1 cellular context compared by ENCODE assay signal in the genomic region with DNA sequence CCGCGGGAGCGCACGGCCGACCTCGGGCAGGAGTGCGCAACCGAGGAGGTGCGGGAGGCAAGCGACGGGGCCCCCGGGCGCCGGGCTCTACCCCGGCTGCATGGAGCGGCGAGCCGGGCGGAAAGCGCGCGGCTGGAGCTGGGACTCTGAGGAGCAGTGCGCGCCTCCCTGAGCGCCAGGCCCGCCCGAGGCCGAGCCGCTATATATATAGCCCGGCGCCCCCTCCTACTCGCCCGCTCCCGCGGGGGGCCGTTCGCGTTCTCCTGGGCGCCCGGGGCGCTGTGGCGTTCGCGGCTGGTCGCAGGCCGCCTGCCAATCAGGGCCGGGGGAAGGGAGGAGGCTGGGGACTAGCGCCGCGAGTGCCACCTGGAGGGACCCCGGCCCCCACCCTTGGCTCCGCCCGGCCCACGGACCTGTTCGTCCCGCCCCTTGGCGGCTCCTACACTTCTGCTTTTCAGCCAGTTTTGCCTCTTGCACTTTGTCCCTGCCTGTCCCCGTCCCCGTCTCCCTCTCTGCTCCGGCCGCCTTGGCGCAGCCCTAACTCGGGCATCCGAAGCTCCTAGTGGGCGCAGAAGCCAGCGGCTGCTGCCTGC.
TF ChIP-seq lines count a peak whose summit lies in the region.

A gene with protein sequence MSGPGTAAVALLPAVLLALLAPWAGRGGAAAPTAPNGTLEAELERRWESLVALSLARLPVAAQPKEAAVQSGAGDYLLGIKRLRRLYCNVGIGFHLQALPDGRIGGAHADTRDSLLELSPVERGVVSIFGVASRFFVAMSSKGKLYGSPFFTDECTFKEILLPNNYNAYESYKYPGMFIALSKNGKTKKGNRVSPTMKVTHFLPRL (minus strand): TSS at position 179 of the 593 bp plus-strand sequence. CDS start 257 bp downstream, outside the sequence.

TF ChIP-seq in GM23338, 12 proteins besides CTCF, POLR2A, EP300 and RAD21:
- TF ChIP-seq, protein P1, sequence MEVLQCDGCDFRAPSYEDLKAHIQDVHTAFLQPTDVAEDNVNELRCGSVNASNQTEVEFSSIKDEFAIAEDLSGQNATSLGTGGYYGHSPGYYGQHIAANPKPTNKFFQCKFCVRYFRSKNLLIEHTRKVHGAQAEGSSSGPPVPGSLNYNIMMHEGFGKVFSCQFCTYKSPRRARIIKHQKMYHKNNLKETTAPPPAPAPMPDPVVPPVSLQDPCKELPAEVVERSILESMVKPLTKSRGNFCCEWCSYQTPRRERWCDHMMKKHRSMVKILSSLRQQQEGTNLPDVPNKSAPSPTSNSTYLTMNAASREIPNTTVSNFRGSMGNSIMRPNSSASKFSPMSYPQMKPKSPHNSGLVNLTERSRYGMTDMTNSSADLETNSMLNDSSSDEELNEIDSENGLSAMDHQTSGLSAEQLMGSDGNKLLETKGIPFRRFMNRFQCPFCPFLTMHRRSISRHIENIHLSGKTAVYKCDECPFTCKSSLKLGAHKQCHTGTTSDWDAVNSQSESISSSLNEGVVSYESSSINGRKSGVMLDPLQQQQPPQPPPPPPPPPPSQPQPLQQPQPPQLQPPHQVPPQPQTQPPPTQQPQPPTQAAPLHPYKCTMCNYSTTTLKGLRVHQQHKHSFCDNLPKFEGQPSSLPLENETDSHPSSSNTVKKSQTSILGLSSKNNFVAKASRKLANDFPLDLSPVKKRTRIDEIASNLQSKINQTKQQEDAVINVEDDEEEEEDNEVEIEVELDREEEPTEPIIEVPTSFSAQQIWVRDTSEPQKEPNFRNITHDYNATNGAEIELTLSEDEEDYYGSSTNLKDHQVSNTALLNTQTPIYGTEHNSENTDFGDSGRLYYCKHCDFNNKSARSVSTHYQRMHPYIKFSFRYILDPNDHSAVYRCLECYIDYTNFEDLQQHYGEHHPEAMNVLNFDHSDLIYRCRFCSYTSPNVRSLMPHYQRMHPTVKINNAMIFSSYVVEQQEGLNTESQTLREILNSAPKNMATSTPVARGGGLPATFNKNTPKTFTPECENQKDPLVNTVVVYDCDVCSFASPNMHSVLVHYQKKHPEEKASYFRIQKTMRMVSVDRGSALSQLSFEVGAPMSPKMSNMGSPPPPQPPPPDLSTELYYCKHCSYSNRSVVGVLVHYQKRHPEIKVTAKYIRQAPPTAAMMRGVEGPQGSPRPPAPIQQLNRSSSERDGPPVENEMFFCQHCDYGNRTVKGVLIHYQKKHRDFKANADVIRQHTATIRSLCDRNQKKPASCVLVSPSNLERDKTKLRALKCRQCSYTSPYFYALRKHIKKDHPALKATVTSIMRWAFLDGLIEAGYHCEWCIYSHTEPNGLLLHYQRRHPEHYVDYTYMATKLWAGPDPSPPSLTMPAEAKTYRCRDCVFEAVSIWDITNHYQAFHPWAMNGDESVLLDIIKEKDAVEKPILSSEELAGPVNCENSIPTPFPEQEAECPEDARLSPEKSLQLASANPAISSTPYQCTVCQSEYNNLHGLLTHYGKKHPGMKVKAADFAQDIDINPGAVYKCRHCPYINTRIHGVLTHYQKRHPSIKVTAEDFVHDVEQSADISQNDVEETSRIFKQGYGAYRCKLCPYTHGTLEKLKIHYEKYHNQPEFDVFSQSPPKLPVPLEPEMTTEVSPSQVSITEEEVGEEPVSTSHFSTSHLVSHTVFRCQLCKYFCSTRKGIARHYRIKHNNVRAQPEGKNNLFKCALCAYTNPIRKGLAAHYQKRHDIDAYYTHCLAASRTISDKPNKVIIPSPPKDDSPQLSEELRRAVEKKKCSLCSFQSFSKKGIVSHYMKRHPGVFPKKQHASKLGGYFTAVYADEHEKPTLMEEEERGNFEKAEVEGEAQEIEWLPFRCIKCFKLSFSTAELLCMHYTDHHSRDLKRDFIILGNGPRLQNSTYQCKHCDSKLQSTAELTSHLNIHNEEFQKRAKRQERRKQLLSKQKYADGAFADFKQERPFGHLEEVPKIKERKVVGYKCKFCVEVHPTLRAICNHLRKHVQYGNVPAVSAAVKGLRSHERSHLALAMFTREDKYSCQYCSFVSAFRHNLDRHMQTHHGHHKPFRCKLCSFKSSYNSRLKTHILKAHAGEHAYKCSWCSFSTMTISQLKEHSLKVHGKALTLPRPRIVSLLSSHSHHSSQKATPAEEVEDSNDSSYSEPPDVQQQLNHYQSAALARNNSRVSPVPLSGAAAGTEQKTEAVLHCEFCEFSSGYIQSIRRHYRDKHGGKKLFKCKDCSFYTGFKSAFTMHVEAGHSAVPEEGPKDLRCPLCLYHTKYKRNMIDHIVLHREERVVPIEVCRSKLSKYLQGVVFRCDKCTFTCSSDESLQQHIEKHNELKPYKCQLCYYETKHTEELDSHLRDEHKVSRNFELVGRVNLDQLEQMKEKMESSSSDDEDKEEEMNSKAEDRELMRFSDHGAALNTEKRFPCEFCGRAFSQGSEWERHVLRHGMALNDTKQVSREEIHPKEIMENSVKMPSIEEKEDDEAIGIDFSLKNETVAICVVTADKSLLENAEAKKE (CRISPR knock-in tag; IDR thresholded peaks at IDR 0.05) = no peak
- TF ChIP-seq, protein P2, sequence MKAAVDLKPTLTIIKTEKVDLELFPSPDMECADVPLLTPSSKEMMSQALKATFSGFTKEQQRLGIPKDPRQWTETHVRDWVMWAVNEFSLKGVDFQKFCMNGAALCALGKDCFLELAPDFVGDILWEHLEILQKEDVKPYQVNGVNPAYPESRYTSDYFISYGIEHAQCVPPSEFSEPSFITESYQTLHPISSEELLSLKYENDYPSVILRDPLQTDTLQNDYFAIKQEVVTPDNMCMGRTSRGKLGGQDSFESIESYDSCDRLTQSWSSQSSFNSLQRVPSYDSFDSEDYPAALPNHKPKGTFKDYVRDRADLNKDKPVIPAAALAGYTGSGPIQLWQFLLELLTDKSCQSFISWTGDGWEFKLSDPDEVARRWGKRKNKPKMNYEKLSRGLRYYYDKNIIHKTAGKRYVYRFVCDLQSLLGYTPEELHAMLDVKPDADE (IDR thresholded peaks at IDR 0.05) = no peak
- TF ChIP-seq CREB1 (CRISPR knock-in tag; IDR thresholded peaks at IDR 0.05; ENCODE audit: low read depth) = no peak
- no peak for TF ChIP-seq ZNF331 (CRISPR knock-in tag; IDR thresholded peaks at IDR 0.05; ENCODE audit: low read depth)
- TF ChIP-seq NANOG (IDR thresholded peaks at IDR 0.05; ENCODE audit: borderline replicate concordance) = no peak
- TF ChIP-seq, protein P3, sequence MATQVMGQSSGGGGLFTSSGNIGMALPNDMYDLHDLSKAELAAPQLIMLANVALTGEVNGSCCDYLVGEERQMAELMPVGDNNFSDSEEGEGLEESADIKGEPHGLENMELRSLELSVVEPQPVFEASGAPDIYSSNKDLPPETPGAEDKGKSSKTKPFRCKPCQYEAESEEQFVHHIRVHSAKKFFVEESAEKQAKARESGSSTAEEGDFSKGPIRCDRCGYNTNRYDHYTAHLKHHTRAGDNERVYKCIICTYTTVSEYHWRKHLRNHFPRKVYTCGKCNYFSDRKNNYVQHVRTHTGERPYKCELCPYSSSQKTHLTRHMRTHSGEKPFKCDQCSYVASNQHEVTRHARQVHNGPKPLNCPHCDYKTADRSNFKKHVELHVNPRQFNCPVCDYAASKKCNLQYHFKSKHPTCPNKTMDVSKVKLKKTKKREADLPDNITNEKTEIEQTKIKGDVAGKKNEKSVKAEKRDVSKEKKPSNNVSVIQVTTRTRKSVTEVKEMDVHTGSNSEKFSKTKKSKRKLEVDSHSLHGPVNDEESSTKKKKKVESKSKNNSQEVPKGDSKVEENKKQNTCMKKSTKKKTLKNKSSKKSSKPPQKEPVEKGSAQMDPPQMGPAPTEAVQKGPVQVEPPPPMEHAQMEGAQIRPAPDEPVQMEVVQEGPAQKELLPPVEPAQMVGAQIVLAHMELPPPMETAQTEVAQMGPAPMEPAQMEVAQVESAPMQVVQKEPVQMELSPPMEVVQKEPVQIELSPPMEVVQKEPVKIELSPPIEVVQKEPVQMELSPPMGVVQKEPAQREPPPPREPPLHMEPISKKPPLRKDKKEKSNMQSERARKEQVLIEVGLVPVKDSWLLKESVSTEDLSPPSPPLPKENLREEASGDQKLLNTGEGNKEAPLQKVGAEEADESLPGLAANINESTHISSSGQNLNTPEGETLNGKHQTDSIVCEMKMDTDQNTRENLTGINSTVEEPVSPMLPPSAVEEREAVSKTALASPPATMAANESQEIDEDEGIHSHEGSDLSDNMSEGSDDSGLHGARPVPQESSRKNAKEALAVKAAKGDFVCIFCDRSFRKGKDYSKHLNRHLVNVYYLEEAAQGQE (IDR thresholded peaks at IDR 0.05; ENCODE audit: unreplicated experiment) = no peak
- no peak for TF ChIP-seq ZNF114 (CRISPR knock-in tag; IDR thresholded peaks at IDR 0.05)
- TF ChIP-seq JUNB (IDR thresholded peaks at IDR 0.05; ENCODE audit: unreplicated experiment) = no peak
- TF ChIP-seq POLR2AphosphoS5 (IDR thresholded peaks at IDR 0.05; ENCODE audit: low read depth) = 0 out of 2 replicates have a peak, but pooled peaks have one; percentile 11
- TF ChIP-seq EZH2 (IDR thresholded peaks at IDR 0.05; ENCODE audit: low read depth, unreplicated experiment) = peak; percentile 39
- no peak for TF ChIP-seq EZH2phosphoT487 (IDR thresholded peaks at IDR 0.05; ENCODE audit: unreplicated experiment)
- no peak for TF ChIP-seq STAT1 (IDR thresholded peaks at IDR 0.05; ENCODE audit: unreplicated experiment)
TF ChIP-seq in GM23338: peak in this region for 2.
